In the genomic region with DNA sequence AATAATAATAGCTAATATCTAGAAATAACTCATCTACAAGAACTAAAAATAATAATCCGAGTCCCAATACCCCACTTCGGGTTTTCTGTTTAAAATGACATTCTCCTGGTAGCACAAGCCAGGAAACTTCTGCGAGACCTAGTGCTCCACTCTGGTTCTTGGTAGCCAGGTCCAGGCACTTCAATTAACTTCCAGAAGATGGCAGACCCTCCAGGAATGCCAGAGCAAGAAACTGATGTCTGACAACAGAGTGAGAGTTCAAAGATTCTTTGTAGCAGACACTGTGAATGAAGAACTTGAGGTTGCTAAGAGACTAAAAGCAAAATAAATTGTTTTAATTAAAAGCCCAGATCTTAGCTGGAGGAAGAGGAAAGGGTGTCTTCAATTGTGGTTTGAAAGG, we compare ENCODE assay signal across 19 cellular contexts.
DNase-seq lines count a peak whose midpoint lies in the region; FAIRE-seq and TF ChIP-seq lines count a peak whose summit lies in the region.
"Had no signal": no experiment of that assay in that cellular context is flagged by ENCODE, and none has a peak within 500 bp of the region (broad histone marks: within the 10 kb centered on the region; RNA-seq: fewer than 3 reads in every experiment).

No MANE protein-coding gene starts in this region.

- no peak overlapping the region for H3K23ac ChIP-seq in H1 (ENCODE audit: insufficient read length)

- no peaks in the 10 kb centered on the region for H3K79me1 ChIP-seq in H1 (ENCODE audit: low read depth, low read length)

- no peak for TF ChIP-seq EP300 in H1 (IDR thresholded peaks at IDR 0.05; ENCODE audit: borderline replicate concordance in 1 of 2, low read depth in 2 of 2, low read length in 2 of 2)
- no peak for TF ChIP-seq EP300 in SK-N-SH (IDR thresholded peaks at IDR 0.05; ENCODE audit: borderline replicate concordance in 1 of 2, low read depth in 1 of 2, low read length in 1 of 2)

- no peak overlapping the region for H3K18ac ChIP-seq in H1 (ENCODE audit: extremely low read depth, low read length)

- no peak overlapping the region for H3K27ac Mint-ChIP-seq in neural crest cell (ENCODE audit: unreplicated experiment)
- H3K27ac Mint-ChIP-seq: activated CD4-positive, alpha-beta T cell treated with anti-CD3 and anti-CD28 coated beads for 36 hours had no signal

- no peaks in the 10 kb centered on the region; the same call in 1 of the 2 replicates for H3K9me2 ChIP-seq in SK-N-SH

- H3K56ac ChIP-seq in H1 (replicated peaks; ENCODE audit: insufficient read length, low read depth, low read length) = no peak overlapping the region

- CTCF ChIA-PET in H1 (lab: Charles Lee; ENCODE audit: partially characterized antibody) (interaction anchor here (0.6 to 1.5 kb wide), 10 partner anchors 8 to 217 kb away, joined by 3 to 6 read pairs (median 3); no protein-coding TSS in a partner anchor), SK-N-SH (lab: Yijun Ruan, JAX) (no interaction called here)

- H3K27me3 ChIP-seq in H1 (replicated peaks in 1 of 4; ENCODE audit: control insufficient read depth in 3 of 4, extremely low read depth in 1 of 4, insufficient read depth in 3 of 4, low read length in 3 of 4) (no peaks in the 10 kb centered on the region), SK-N-SH (ENCODE audit: insufficient read depth) (no peaks in the 10 kb centered on the region)
- H3K27me3 ChIP-seq: ascending aorta, left lung, tibial nerve had no signal

- H3K36me3 ChIP-seq in H1 (ENCODE audit: control insufficient read depth in 2 of 4, insufficient read depth in 4 of 4, low read length in 3 of 4) (no peaks in the 10 kb centered on the region), SK-N-SH (replicated peaks in 1 of 2; ENCODE audit: control insufficient read depth in 1 of 2, insufficient read depth in 2 of 2, low read length in 1 of 2) (no peaks in the 10 kb centered on the region)
- H3K36me3 ChIP-seq: ascending aorta, left lung, tibial nerve had no signal

- H4K20me1 ChIP-seq in H1 (replicated peaks in 1 of 2; ENCODE audit: control insufficient read depth in 1 of 2, insufficient read depth in 2 of 2, low read length in 2 of 2) (no peaks in the 10 kb centered on the region), SK-N-SH (ENCODE audit: insufficient read depth) (no peaks in the 10 kb centered on the region)

- TF ChIP-seq RAD21 in H1 (IDR thresholded peaks at IDR 0.05 in 1 of 2, conservative IDR thresholded peaks at IDR 0.05 in 1 of 2; ENCODE audit: low read depth in 2 of 2, low read length in 2 of 2) (peak; percentile 55 to 68), SK-N-SH (IDR thresholded peaks at IDR 0.05; ENCODE audit: low read length) (no peak)

- H3K4me3 ChIP-seq in H1 (ENCODE audit: extremely low read depth in 1 of 4, insufficient read depth in 2 of 4, low read depth in 3 of 4, low read length in 4 of 4) (no peak overlapping the region), SK-N-SH (ENCODE audit: low read depth in 2 of 2, low read length in 1 of 2) (no peak overlapping the region)
- H3K4me3 ChIP-seq: ascending aorta, left lung, psoas muscle, tibial nerve had no signal

- no peaks in the 10 kb centered on the region for H3K4me1 Mint-ChIP-seq in neural crest cell
- H3K4me1 Mint-ChIP-seq: activated CD4-positive, alpha-beta T cell treated with anti-CD3 and anti-CD28 coated beads for 36 hours had no signal

- 91% methylated on average over 3 of the region's 3 CpGs; no CpG with 5 or more reads in 1 of the 2 experiments for WGBS in H1 (ENCODE audit: extremely low coverage in 1 of 2, insufficient coverage in 1 of 2, insufficient read length in 1 of 2, insufficient replicate concordance in 2 of 2, low coverage in 1 of 2, low lambda C conversion rate in 2 of 2, missing lambda C conversion rate in 1 of 2), 2 experiments
- WGBS in SK-N-SH (ENCODE audit: low lambda C conversion rate) = 0% methylated on average over 3 of the region's 3 CpGs

- H4K91ac ChIP-seq in H1 (replicated peaks; ENCODE audit: insufficient read length, low read length) = no peak overlapping the region

- peak; percentile 63 for FAIRE-seq in H1 (lab: Jason Lieb, UNC)

- no peaks in the 10 kb centered on the region for H3K4me1 ChIP-seq in H1 (replicated peaks in 1 of 4; ENCODE audit: control insufficient read depth in 3 of 4, insufficient read depth in 4 of 4, low read length in 3 of 4)
- H3K4me1 ChIP-seq in SK-N-SH (ENCODE audit: control insufficient read depth in 1 of 2, insufficient read depth in 2 of 2, low read depth in 1 of 2, low read length in 1 of 2) = no peaks in the 10 kb centered on the region
- H3K4me1 ChIP-seq: ascending aorta, Caco-2, left lung, psoas muscle, tibial nerve had no signal

- H2AFZ ChIP-seq in H1 (ENCODE audit: low read length) = no peak overlapping the region
- no peak overlapping the region for H2AFZ ChIP-seq in SK-N-SH (ENCODE audit: low read depth)

- POLR2A ChIA-PET in H1 (lab: Charles Lee; ENCODE audit: partially characterized antibody) = no interaction called here
- POLR2A ChIA-PET in SK-N-SH (lab: Yijun Ruan, JAX) = no interaction called here

- H2BK15ac ChIP-seq in H1 (ENCODE audit: low read length) = no peak overlapping the region

- no peak overlapping the region for H2AK5ac ChIP-seq in H1 (ENCODE audit: low read depth, low read length)

- no peak overlapping the region for H3K4ac ChIP-seq in H1 (replicated peaks; ENCODE audit: insufficient read length, low read depth, low read length)

- no peak for TF ChIP-seq POLR2A in H1 (IDR thresholded peaks at IDR 0.05; ENCODE audit: control extremely low read depth in 1 of 2, low read depth in 2 of 2, low read length in 2 of 2)

- H3K9ac ChIP-seq in H1 (replicated peaks in 1 of 4; ENCODE audit: extremely low read depth in 1 of 4, low read depth in 3 of 4, low read length in 3 of 4) (no peak overlapping the region), SK-N-SH (no peak overlapping the region)

- no peak overlapping the region for H2BK20ac ChIP-seq in H1 (ENCODE audit: low read length)

- no peaks in the 10 kb centered on the region for H3K23me2 ChIP-seq in H1 (ENCODE audit: low read depth, low read length)

- H3K27ac ChIP-seq in H1 (ENCODE audit: low read depth, low read length) (no peak overlapping the region), SK-N-SH (ENCODE audit: low read depth in 2 of 2, low read length in 1 of 2) (no peak overlapping the region)
- H3K27ac ChIP-seq: ascending aorta, left lung, psoas muscle, tibial nerve had no signal

- H3K4me2 ChIP-seq in H1 (ENCODE audit: insufficient read depth in 1 of 2, low read depth in 2 of 2, low read length in 2 of 2) (no peak overlapping the region), SK-N-SH (no peak overlapping the region)

- no peaks in the 10 kb centered on the region for H3K9me3 Mint-ChIP-seq in neural crest cell

- no peaks in the 10 kb centered on the region for H3K79me2 ChIP-seq in H1 (ENCODE audit: control insufficient read depth in 1 of 2, insufficient read depth in 2 of 2, low read length in 2 of 2)
- H3K79me2 ChIP-seq in SK-N-SH (ENCODE audit: insufficient read depth) = no peaks in the 10 kb centered on the region

- H4K5ac ChIP-seq in H1 (ENCODE audit: insufficient read length, low read depth, low read length) = no peak overlapping the region

- DNase-seq in ELF-1 (ENCODE audit: low read depth, low spot score) (peak; percentile 11), NCI-H69 (lab: John Stamatoyannopoulos, UW) (peak; percentile 38), H1 (ENCODE audit: low read depth in 1 of 2, low spot score in 2 of 2) (no peak), neural crest cell (ENCODE audit: low read depth, low spot score) (no peak), SK-N-SH (no peak), NCI-H2081 treated with DMSO at 0.1 percent for 48 hours (lab: John Stamatoyannopoulos, UW) (no peak), HuH-7 (ENCODE audit: low spot score) (no peak)
- DNase-seq: activated CD4-positive, alpha-beta T cell treated with anti-CD3 and anti-CD28 coated beads for 36 hours; activated naive CD4-positive, alpha-beta T cell treated with anti-CD3 and anti-CD28 coated beads, Interleukin-2, amount 50 U/mL, for 16 hours; cerebellar nuclear complex; EL; left lung; NCI-H1417 treated with DMSO at 0.1 percent for 48 hours; psoas muscle; stimulated activated naive CD4-positive, alpha-beta T cell treated with Interleukin-2 at 50 U/mL for 16 hours; T1000 had no signal

- no peak overlapping the region for H3K4me3 Mint-ChIP-seq in neural crest cell
- H3K4me3 Mint-ChIP-seq: activated CD4-positive, alpha-beta T cell treated with anti-CD3 and anti-CD28 coated beads for 36 hours had no signal

- peaks cover 2% of the 10 kb centered on the region for H3K36me3 Mint-ChIP-seq in neural crest cell (ENCODE audit: low read depth)

- H4K8ac ChIP-seq in H1 (ENCODE audit: extremely low read depth, insufficient read depth, low read length) = no peak overlapping the region

- no peak overlapping the region for H2BK5ac ChIP-seq in H1 (ENCODE audit: low read depth, low read length)

- H2BK12ac ChIP-seq in H1 (ENCODE audit: low read depth, low read length) = no peak overlapping the region

- peak; percentile 4 to 53 (median 39) for TF ChIP-seq CTCF in H1 (IDR thresholded peaks at IDR 0.05; ENCODE audit: control extremely low read depth in 1 of 3, insufficient read depth in 1 of 3, low read depth in 1 of 3, low read length in 3 of 3)
- TF ChIP-seq CTCF in neural crest cell (conservative IDR thresholded peaks at IDR 0.05) = peak; percentile 22
- TF ChIP-seq CTCF in SK-N-SH (IDR thresholded peaks at IDR 0.05) = no peak

- no peak overlapping the region for H2BK120ac ChIP-seq in H1 (replicated peaks; ENCODE audit: low read depth, low read length)

- no peak overlapping the region for H3K14ac ChIP-seq in H1 (ENCODE audit: insufficient read length)

- H3K9me3 ChIP-seq in H1 (ENCODE audit: insufficient read depth in 2 of 2, low read depth in 1 of 2, low read length in 1 of 2) (no peaks in the 10 kb centered on the region), SK-N-SH (no peaks in the 10 kb centered on the region)
- H3K9me3 ChIP-seq: ascending aorta, Caco-2, psoas muscle, tibial nerve had no signal

- H3F3A ChIP-seq in SK-N-SH (replicated peaks; ENCODE audit: insufficient read depth) = no peaks in the 10 kb centered on the region

- no peaks in the 10 kb centered on the region for H3K27me3 Mint-ChIP-seq in neural crest cell (ENCODE audit: low read depth)
- H3K27me3 Mint-ChIP-seq: activated CD4-positive, alpha-beta T cell treated with anti-CD3 and anti-CD28 coated beads for 36 hours had no signal

TF ChIP-seq in H1, 55 proteins besides CTCF, POLR2A, EP300 and RAD21:
- TF ChIP-seq JUN (IDR thresholded peaks at IDR 0.05; ENCODE audit: low read depth, low read length) = no peak
- TF ChIP-seq TEAD4 (IDR thresholded peaks at IDR 0.05; ENCODE audit: low read depth, low read length) = peak; percentile 70
TF ChIP-seq in H1: peak in this region for 1.

TF ChIP-seq in SK-N-SH, 30 proteins besides CTCF, POLR2A, EP300 and RAD21 (continues in another document):
- TF ChIP-seq POLR2AphosphoS5 (IDR thresholded peaks at IDR 0.05; ENCODE audit: low read depth, low read length) (no peak), NRF1 (IDR thresholded peaks at IDR 0.05; ENCODE audit: low read depth, low read length) (no peak), FOXM1 (IDR thresholded peaks at IDR 0.05; ENCODE audit: low read depth) (no peak)

Comparison
In these comparisons a context has a peak if more than half of its experiments do, and no peak if none do; other contexts are left out.
1. DNase-seq: peak in ELF-1 (single experiment) and NCI-H69 (single experiment); none in H1 (0 of 2), neural crest cell (single experiment), SK-N-SH (single experiment), NCI-H2081 treated with DMSO at 0.1 percent for 48 hours (single experiment) and HuH-7 (single experiment).